In the genomic region with DNA sequence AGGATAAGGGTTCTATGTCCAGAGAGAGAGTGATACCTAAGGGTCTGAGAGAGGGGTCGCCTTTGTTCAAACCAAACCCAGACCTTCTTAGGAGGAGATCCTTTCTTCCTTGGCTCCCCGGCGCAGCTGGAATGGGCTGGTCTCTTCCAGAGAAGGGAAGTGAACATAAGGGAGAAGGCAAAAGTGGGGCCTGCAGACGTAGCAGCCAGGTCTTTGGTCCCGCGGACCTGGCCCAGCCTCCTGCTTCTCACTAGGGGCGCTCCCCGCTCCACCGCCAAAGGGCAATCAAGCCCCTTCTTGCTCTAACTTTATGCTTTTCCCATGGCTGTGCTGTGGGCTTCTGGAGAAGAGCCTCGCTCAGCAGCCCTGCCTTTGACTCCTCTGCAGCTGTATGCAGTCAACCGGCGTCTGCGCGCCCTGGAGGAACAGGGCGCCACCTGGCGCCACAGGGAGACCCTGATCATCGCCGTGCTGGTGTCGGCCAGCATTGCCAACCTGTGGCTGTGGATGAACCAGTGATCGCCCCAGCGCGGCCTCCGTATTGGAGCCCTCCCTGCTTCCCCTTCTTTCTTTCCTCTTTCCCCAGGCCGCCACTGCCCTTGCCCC, we compare ENCODE assay signal across 13 cellular contexts. TPM values are rescaled to one million over a fixed set of nuclear protein-coding genes. Genes with fewer than 3 reads are reported as not detected.
DNase-seq lines count a peak whose midpoint lies in the region; ATAC-seq, FAIRE-seq and TF ChIP-seq lines count a peak whose summit lies in the region.
"Had no signal": no experiment of that assay in that cellular context is flagged by ENCODE, and none has a peak within 500 bp of the region (broad histone marks: within the 10 kb centered on the region; RNA-seq: fewer than 3 reads in every experiment).

No MANE protein-coding gene starts in this region.

- H3K27ac ChIP-seq in 22Rv1: no peak overlapping the region

- DNase-seq in WTC11 (ENCODE audit: low spot score) (peak; percentile 71), left colon (peak in 1 of 2 donors; percentile 45), HTR-8/SVneo (ENCODE audit: insufficient read length, low spot score) (no peak), NCI-H2227 (lab: John Stamatoyannopoulos, UW; ENCODE audit: unreplicated experiment) (no peak), natural killer cell (no peak)
- DNase-seq: central memory CD4-positive, alpha-beta T cell; COR-L47; HCEC 1CT; MG63 had no signal

- CTCF ChIA-PET in WTC11 (lab: Charles Lee): interaction anchor here (0.6 to 1.8 kb wide), 8 partner anchors 8 to 1099 kb away, joined by 3 to 18 read pairs (median 4); partner anchors contain the start of gene GABRA3

- intact Hi-C loops in left colon (cut with DNase I, micrococcal nuclease): no loop called here
- intact Hi-C loops in natural killer cell (cut with micrococcal nuclease): no loop called here

- FAIRE-seq in HTR-8/SVneo (lab: Jason Lieb, UNC): no peak

- peaks cover 4% of the 10 kb centered on the region; the same call in 1 of the 2 replicates for H3K27me3 Mint-ChIP-seq in WTC11 (ENCODE audit: low read depth)
- H3K27me3 Mint-ChIP-seq in natural killer cell (ENCODE audit: low read depth in 2 of 2): peaks cover 0 to under 1% of the 10 kb centered on the region in 2 donors

- H3K4me1 Mint-ChIP-seq in WTC11: peaks cover 19% of the 10 kb centered on the region
- no peaks in the 10 kb centered on the region for H3K4me1 Mint-ChIP-seq in natural killer cell

- POLR2A ChIA-PET in WTC11 (lab: Charles Lee): no interaction called here

- peak; percentile 69 for TF ChIP-seq CTCF in 22Rv1 (IDR thresholded peaks at IDR 0.05)
- TF ChIP-seq CTCF in WTC11 (IDR thresholded peaks at IDR 0.05): no peak
- no peak for TF ChIP-seq CTCF in natural killer cell (IDR thresholded peaks at IDR 0.05)

- H3K36me3 Mint-ChIP-seq in WTC11 (no peaks in the 10 kb centered on the region), natural killer cell (no peaks in the 10 kb centered on the region)

- ATAC-seq in GM19372 (IDR thresholded peaks at IDR 0.05; ENCODE audit: low read depth, unreplicated experiment): peak; percentile 54
- ATAC-seq in WTC11: peak; percentile 96
- ATAC-seq in left colon: peak; percentile 70
- no peak for ATAC-seq in HG03342 (IDR thresholded peaks at IDR 0.05; ENCODE audit: unreplicated experiment)
- ATAC-seq in natural killer cell: no peak

- no peaks in the 10 kb centered on the region for H3K9me3 Mint-ChIP-seq in WTC11
- H3K9me3 Mint-ChIP-seq in natural killer cell: no peaks in the 10 kb centered on the region

- no peak overlapping the region for H3K4me3 Mint-ChIP-seq in WTC11
- no peak overlapping the region for H3K4me3 Mint-ChIP-seq in natural killer cell

- H3K27ac Mint-ChIP-seq in WTC11: no peak overlapping the region
- H3K27ac Mint-ChIP-seq in natural killer cell: no peak overlapping the region

TF ChIP-seq in WTC11, 78 proteins besides CTCF, POLR2A, EP300 and RAD21:
- TF ChIP-seq ZNF425 (CRISPR knock-in tag; conservative IDR thresholded peaks at IDR 0.05): no peak
- TF ChIP-seq NFE2L1 (CRISPR knock-in tag; IDR thresholded peaks at IDR 0.05): no peak
- TF ChIP-seq IRF1 (CRISPR knock-in tag; IDR thresholded peaks at IDR 0.05): no peak
- no peak for TF ChIP-seq NR2C2 (CRISPR knock-in tag; IDR thresholded peaks at IDR 0.05)
- no peak for TF ChIP-seq MYBL2 (CRISPR knock-in tag; IDR thresholded peaks at IDR 0.05)
- no peak for TF ChIP-seq SOX15 (CRISPR knock-in tag; IDR thresholded peaks at IDR 0.05)
- no peak for TF ChIP-seq AR (CRISPR knock-in tag; IDR thresholded peaks at IDR 0.05)
- TF ChIP-seq ZNF423 (CRISPR knock-in tag; IDR thresholded peaks at IDR 0.05): no peak
- no peak for TF ChIP-seq MXD4 (CRISPR knock-in tag; IDR thresholded peaks at IDR 0.05; ENCODE audit: borderline replicate concordance)
- no peak for TF ChIP-seq NFYB (CRISPR knock-in tag; conservative IDR thresholded peaks at IDR 0.05; ENCODE audit: low read depth)
- TF ChIP-seq ZNF219 (CRISPR knock-in tag; IDR thresholded peaks at IDR 0.05; ENCODE audit: borderline replicate concordance): no peak
- TF ChIP-seq IRF2 (CRISPR knock-in tag; IDR thresholded peaks at IDR 0.05; ENCODE audit: borderline replicate concordance, low read depth): no peak
- TF ChIP-seq CREB1 (CRISPR knock-in tag; IDR thresholded peaks at IDR 0.05): no peak
- no peak for TF ChIP-seq PREB (CRISPR knock-in tag; IDR thresholded peaks at IDR 0.05; ENCODE audit: borderline replicate concordance)
- TF ChIP-seq GTF2I (CRISPR knock-in tag; conservative IDR thresholded peaks at IDR 0.05): no peak
TF ChIP-seq in WTC11: peak in this region for 0.

RNA-seq across cellular contexts. Expression of gene FATE1, which starts 6.5 kb away (rescaled TPM):
- not detected in 3 replicates for total RNA-seq in WTC11 (2021)
- not detected for total RNA-seq in left colon
- not detected for total RNA-seq in natural killer cell
- total RNA-seq: T-helper 2 cell treated with Interferon-gamma antibody and Interleukin-4, amounts not matched to agents 100 ng/mL and 5 ng/mL, for 36 hours had no signal

RNA-seq across cellular contexts. Expression of gene CNGA2, which starts 12.2 kb away (rescaled TPM):
- total RNA-seq in WTC11 (2021) (not detected in 3 replicates), left colon (not detected), natural killer cell (not detected)
- total RNA-seq: T-helper 2 cell treated with Interferon-gamma antibody and Interleukin-4, amounts not matched to agents 100 ng/mL and 5 ng/mL, for 36 hours had no signal

RNA-seq across cellular contexts. Expression of gene PRRG3, which starts 27.1 kb away (rescaled TPM):
- total RNA-seq in WTC11 (2021): 5.1 to 9.8 TPM (median 7.1 TPM) in 3 replicates
- 1 to 10 TPM in 1 of 2 donors, under 1 TPM in 1; 0.37 to 2.1 TPM for total RNA-seq in left colon
- not detected for total RNA-seq in natural killer cell
- total RNA-seq: T-helper 2 cell treated with Interferon-gamma antibody and Interleukin-4, amounts not matched to agents 100 ng/mL and 5 ng/mL, for 36 hours had no signal

Comparison
In these comparisons a context has a peak if more than half of its experiments do, and no peak if none do; other contexts are left out.
1. ATAC-seq: peak in GM19372 (single experiment), WTC11 (single experiment) and left colon (single experiment); none in HG03342 (single experiment) and natural killer cell (0 of 3).